ENCODE assay signal across 18 cellular contexts in genomic region chr12:89157413-89157812, GRCh38.
DNase-seq lines count a peak whose midpoint lies in the region; ATAC-seq, FAIRE-seq and TF ChIP-seq lines count a peak whose summit lies in the region.
"Had no signal": no experiment of that assay in that cellular context is flagged by ENCODE, and none has a peak within 500 bp of the region (broad histone marks: within the 10 kb centered on the region; RNA-seq: fewer than 3 reads in every experiment).

No MANE protein-coding gene starts in this region.

- H3K27me3 ChIP-seq in Loucy (ENCODE audit: insufficient read depth, low read length, poor library complexity, severe bottlenecking) (no peaks in the 10 kb centered on the region), spleen (replicated peaks in 1 of 7) (no peaks in the 10 kb centered on the region), pancreas (no peaks in the 10 kb centered on the region)
- H3K27me3 ChIP-seq: uterus had no signal

- H3K4me3 ChIP-seq in Loucy (ENCODE audit: low read length, poor library complexity, severe bottlenecking), result peak overlapping the region; percentile 8
- H3K4me3 ChIP-seq in spleen, result peak overlapping the region in 1 of 8 donors; percentile 8
- H3K4me3 ChIP-seq in pancreas, result no peak overlapping the region
- H3K4me3 ChIP-seq: prostate gland, uterus had no signal

- H3K9me3 Mint-ChIP-seq in activated T-cell treated with anti-CD3 and anti-CD28 coated beads, Interleukin-2, amount 50 U/mL, for 24 hours, result peaks cover 4% of the 10 kb centered on the region
- H3K9me3 Mint-ChIP-seq: endodermal cell; stimulated activated naive CD8-positive, alpha-beta T cell treated with anti-CD3 and anti-CD28 coated beads, Interleukin-15, amount 100 ng/mL, for 72 hours had no signal

- no peaks in the 10 kb centered on the region for H3K36me3 ChIP-seq in Loucy (ENCODE audit: insufficient read depth, low read length)
- no peaks in the 10 kb centered on the region for H3K36me3 ChIP-seq in spleen
- no peaks in the 10 kb centered on the region for H3K36me3 ChIP-seq in pancreas
- H3K36me3 ChIP-seq: prostate gland, uterus had no signal

- no peaks in the 10 kb centered on the region for H3K9me2 ChIP-seq in Loucy (replicated peaks; ENCODE audit: low read depth, low read length)

- no peak for FAIRE-seq in pancreas (lab: Jason Lieb, UNC)
- FAIRE-seq: H1 had no signal

- H3K79me2 ChIP-seq in Loucy (ENCODE audit: insufficient read depth, low read length), result no peaks in the 10 kb centered on the region

- H3K9ac ChIP-seq in Loucy (ENCODE audit: low read depth, low read length, poor library complexity, severe bottlenecking), result peak overlapping the region; percentile 40

- peak overlapping the region; percentile 43 for H3K4me2 ChIP-seq in Loucy (ENCODE audit: low read depth, low read length, poor library complexity, severe bottlenecking)

- ATAC-seq in GM21786 (IDR thresholded peaks at IDR 0.05; ENCODE audit: unreplicated experiment) (no peak), pancreas (no peak), left cardiac atrium (no peak)

- intact Hi-C loops in spleen (cut with DNase I; ENCODE audit: low total_unique reads), result loop anchor here (5.0 kb wide), 1 partner anchor 185 kb away; no protein-coding TSS in a partner anchor
- intact Hi-C loops in pancreas (cut with DNase I), result no loop called here
- intact Hi-C loops in left cardiac atrium (cut with DNase I), result no loop called here

- no peaks in the 10 kb centered on the region for H3K27me3 Mint-ChIP-seq in activated T-cell treated with anti-CD3 and anti-CD28 coated beads, Interleukin-2, amount 50 U/mL, for 24 hours
- H3K27me3 Mint-ChIP-seq: stimulated activated naive CD8-positive, alpha-beta T cell treated with anti-CD3 and anti-CD28 coated beads, Interleukin-15, amount 100 ng/mL, for 72 hours had no signal

- no peak overlapping the region for H3K4me3 Mint-ChIP-seq in activated T-cell treated with anti-CD3 and anti-CD28 coated beads, Interleukin-2, amount 50 U/mL, for 24 hours
- H3K4me3 Mint-ChIP-seq: endodermal cell had no signal

- TF ChIP-seq CTCF in Loucy (conservative IDR thresholded peaks at IDR 0.05; ENCODE audit: low read length), result no peak
- TF ChIP-seq CTCF in spleen (IDR thresholded peaks at IDR 0.05 in 8 of 11, conservative IDR thresholded peaks at IDR 0.05 in 3 of 11), result no peak
- no peak for TF ChIP-seq CTCF in pancreas (IDR thresholded peaks at IDR 0.05)

- peak overlapping the region; percentile 67 for H3K27ac Mint-ChIP-seq in activated T-cell treated with anti-CD3 and anti-CD28 coated beads, Interleukin-2, amount 50 U/mL, for 24 hours
- H3K27ac Mint-ChIP-seq: endodermal cell had no signal

- H3F3A ChIP-seq in Loucy (ENCODE audit: low read depth), result no peaks in the 10 kb centered on the region

- 44 to 61% (median 56%) methylated on average over 2 of the region's 2 CpGs for WGBS in spleen, 5 donors
- 49 to 51% methylated on average over 2 of the region's 2 CpGs for WGBS in pancreas, 2 donors

- no peak overlapping the region for H2AFZ ChIP-seq in Loucy (ENCODE audit: low read length)

- DNase-seq in activated T-cell treated with anti-CD3 and anti-CD28 coated beads, Interleukin-2, amount 50 U/mL, for 24 hours, result no peak
- DNase-seq in activated T-cell treated with anti-CD3 and anti-CD28 coated beads for 4 hours (no peak), left kidney (ENCODE audit: low read depth, low spot score) (peak; percentile 12), spleen (no peak), pancreas (no peak), left cardiac atrium (no peak)
- DNase-seq: activated CD4-positive, alpha-beta T cell treated with anti-CD3 and anti-CD28 coated beads for 4 hours; activated T-cell treated with anti-CD3 and anti-CD28 coated beads, Interleukin-2, amount 50 U/mL, for 1 hour; central memory CD4-positive, alpha-beta T cell; endodermal cell; hippocampal formation; NCI-H1436; stimulated activated naive CD8-positive, alpha-beta T cell treated with anti-CD3 and anti-CD28 coated beads, Interleukin-15, amount 100 ng/mL, for 72 hours; uterus had no signal

- H3K4me1 ChIP-seq in Loucy (ENCODE audit: insufficient read depth, low read length, poor library complexity, severe bottlenecking) (peaks cover 29% of the 10 kb centered on the region), spleen (peaks cover 34 to 76% (median 57%) of the 10 kb centered on the region in 6 donors), pancreas (no peaks in the 10 kb centered on the region)
- H3K4me1 ChIP-seq: prostate gland had no signal

- TF ChIP-seq POLR2A in spleen (IDR thresholded peaks at IDR 0.05), result no peak

- H3K36me3 Mint-ChIP-seq in activated T-cell treated with anti-CD3 and anti-CD28 coated beads, Interleukin-2, amount 50 U/mL, for 24 hours (ENCODE audit: low read depth), result no peaks in the 10 kb centered on the region

- H3K27ac ChIP-seq in spleen (peak overlapping the region; percentile 8 to 90 (median 80)), pancreas (no peak overlapping the region)
- H3K27ac ChIP-seq: prostate gland, uterus had no signal

- H3K9me3 ChIP-seq in Loucy (ENCODE audit: insufficient read depth, low read depth, low read length), result no peaks in the 10 kb centered on the region
- no peaks in the 10 kb centered on the region for H3K9me3 ChIP-seq in spleen
- no peaks in the 10 kb centered on the region for H3K9me3 ChIP-seq in pancreas
- H3K9me3 ChIP-seq: prostate gland, uterus had no signal

- H3K4me1 Mint-ChIP-seq in activated T-cell treated with anti-CD3 and anti-CD28 coated beads, Interleukin-2, amount 50 U/mL, for 24 hours (ENCODE audit: low read depth), result peaks cover 28% of the 10 kb centered on the region

- H4K20me1 ChIP-seq in Loucy (ENCODE audit: insufficient read depth, low read length, poor library complexity, severe bottlenecking), result no peaks in the 10 kb centered on the region

Comparison
In these comparisons a context has a peak if more than half of its experiments do, and no peak if none do; other contexts are left out.
1. H3K27ac ChIP-seq: peak in spleen (8 of 8); none in pancreas (0 of 4).